In genomic region chr1:54163051-54163450, GRCh38 we compare ENCODE assay signal across 23 cellular contexts. TPM values are rescaled to one million over a fixed set of nuclear protein-coding genes. Genes with fewer than 3 reads are reported as not detected.
DNase-seq lines count a peak whose midpoint lies in the region; ATAC-seq, FAIRE-seq and TF ChIP-seq lines count a peak whose summit lies in the region.
"Had no signal": no experiment of that assay in that cellular context is flagged by ENCODE, and none has a peak within 500 bp of the region (broad histone marks: within the 10 kb centered on the region; RNA-seq: fewer than 3 reads in every experiment).

No MANE protein-coding gene starts in this region.

- H4K20me1 ChIP-seq in K562 (replicated peaks; ENCODE audit: control insufficient read depth, insufficient read depth, low read length): no peaks in the 10 kb centered on the region

- H3K27me3 ChIP-seq in K562 (ENCODE audit: control insufficient read depth in 2 of 2, insufficient read depth in 2 of 2, low read length in 2 of 2) (no peaks in the 10 kb centered on the region), mucosa of rectum (ENCODE audit: control insufficient read depth in 2 of 2, insufficient read depth in 2 of 2, low read length in 2 of 2) (no peaks in the 10 kb centered on the region), upper lobe of left lung (no peaks in the 10 kb centered on the region)
- H3K27me3 ChIP-seq: BLaER1 treated with 17β-estradiol and CSF1 and Interleukin-3, amounts not matched to agents 10 nM and 100 nM; SJSA1 had no signal

- no peak for TF ChIP-seq EP300 in Ishikawa (IDR thresholded peaks at IDR 0.05; ENCODE audit: borderline replicate concordance)
- no peak for TF ChIP-seq EP300 in K562 (IDR thresholded peaks at IDR 0.05; ENCODE audit: low read length)
- TF ChIP-seq EP300 in upper lobe of left lung (IDR thresholded peaks at IDR 0.05): no peak

- DNase-seq in A172 (ENCODE audit: low spot score) (peak; percentile 35), K562 (ENCODE audit: extremely low read depth in 1 of 4, low spot score in 3 of 4) (peak; percentile 59 to 76 (median 62)), NCI-H2227 treated with DMSO at 0.1 percent for 48 hours (lab: John Stamatoyannopoulos, UW) (no peak), NCI-H2107 (lab: John Stamatoyannopoulos, UW) (no peak), upper lobe of left lung (no peak)
- DNase-seq: DND-41, GDM1, H7, KBM-7, NCI-H1048, NCI-H1694 treated with DMSO at 0.1 percent for 48 hours, NCI-H446 treated with DMSO at 0.1 percent for 48 hours, NCI-H774, PC-3 had no signal

- 0 out of 3 replicates have a peak overlapping the region, but pooled peaks have one; percentile 13 for H3K27ac ChIP-seq in K562 (ENCODE audit: extremely low read depth, low read depth, low read length)
- peak overlapping the region; percentile 38 to 45 for H3K27ac ChIP-seq in mucosa of rectum (ENCODE audit: low read depth in 2 of 2, low read length in 2 of 2)
- H3K27ac ChIP-seq in upper lobe of left lung: no peak overlapping the region
- H3K27ac ChIP-seq: BLaER1 treated with 17β-estradiol and CSF1 and Interleukin-3, amounts not matched to agents 10 nM and 100 nM; SJSA1 had no signal

- H3K9me1 ChIP-seq in K562 (ENCODE audit: control insufficient read depth, insufficient read depth, low read length): no peaks in the 10 kb centered on the region

- WGBS in K562 (ENCODE audit: insufficient coverage, low coverage, missing lambda C conversion rate): 36% methylated on average over 3 of the region's 3 CpGs
- 55 to 84% methylated on average over 1 to 3 of the region's 3 CpGs for WGBS in upper lobe of left lung, 2 donors

- CTCF ChIA-PET in K562 (lab: Yijun Ruan, JAX; ENCODE audit: low intra/inter-chr PET ratio): no interaction called here

- TF ChIP-seq RAD21 in Ishikawa (IDR thresholded peaks at IDR 0.05; ENCODE audit: low read depth): no peak
- no peak for TF ChIP-seq RAD21 in K562 (CRISPR knock-in tag; conservative IDR thresholded peaks at IDR 0.05 in 1 of 2, IDR thresholded peaks at IDR 0.05 in 1 of 2)

- peak; percentile 26 for FAIRE-seq in K562 (lab: Jason Lieb, UNC)
- FAIRE-seq: A204.1, GM12891, GM18507 had no signal

- peak overlapping the region; percentile 51 for H2AFZ ChIP-seq in K562 (ENCODE audit: low read depth, low read length)

- TF ChIP-seq CTCF in K562 (IDR thresholded peaks at IDR 0.05 in 2 of 3, conservative IDR thresholded peaks at IDR 0.05 in 1 of 3; ENCODE audit: insufficient read depth in 2 of 3, low read depth in 1 of 3, low read length in 3 of 3) (no peak), upper lobe of left lung (IDR thresholded peaks at IDR 0.05) (no peak)

- H3K36me3 ChIP-seq in K562 (ENCODE audit: control insufficient read depth, insufficient read depth, low read length) (no peaks in the 10 kb centered on the region), mucosa of rectum (ENCODE audit: control insufficient read depth in 2 of 2, insufficient read depth in 2 of 2, low read length in 2 of 2) (no peaks in the 10 kb centered on the region), upper lobe of left lung (no peaks in the 10 kb centered on the region)
- H3K36me3 ChIP-seq: BLaER1 treated with 17β-estradiol and CSF1 and Interleukin-3, amounts not matched to agents 10 nM and 100 nM; SJSA1 had no signal

- H3K4me3 ChIP-seq in K562 (no peak overlapping the region), mucosa of rectum (ENCODE audit: low read length in 2 of 2) (peak overlapping the region in 1 of 2 donors; percentile 20), upper lobe of left lung (no peak overlapping the region)
- H3K4me3 ChIP-seq: BLaER1 treated with 17β-estradiol and CSF1 and Interleukin-3, amounts not matched to agents 10 nM and 100 nM; SJSA1 had no signal

- in situ Hi-C loops in K562 (cut with MboI): no loop called here

- peak overlapping the region; percentile 13; the same call in 1 of the 2 replicates for H3K4me2 ChIP-seq in K562 (ENCODE audit: insufficient read depth, low read length)
- H3K4me2 ChIP-seq: BLaER1 treated with 17β-estradiol and CSF1 and Interleukin-3, amounts not matched to agents 10 nM and 100 nM had no signal

- TF ChIP-seq POLR2A in K562 (conservative IDR thresholded peaks at IDR 0.05) (no peak), upper lobe of left lung (IDR thresholded peaks at IDR 0.05) (no peak)

- POLR2A ChIA-PET in K562 (lab: Yijun Ruan, JAX): interaction anchor here (0.7 to 2.8 kb wide), 8 partner anchors 9 to 39 kb away, joined by 3 to 15 read pairs (median 5); partner anchors contain the start of gene CDCP2

- no peaks in the 10 kb centered on the region for H3K9me3 ChIP-seq in K562 (replicated peaks; ENCODE audit: control insufficient read depth, insufficient read depth, low read depth, low read length)
- no peaks in the 10 kb centered on the region for H3K9me3 ChIP-seq in mucosa of rectum (ENCODE audit: control insufficient read depth in 2 of 2, low read length in 2 of 2)
- H3K9me3 ChIP-seq in upper lobe of left lung: no peaks in the 10 kb centered on the region
- H3K9me3 ChIP-seq: BLaER1 treated with 17β-estradiol and CSF1 and Interleukin-3, amounts not matched to agents 10 nM and 100 nM; SJSA1 had no signal

- intact Hi-C loops in K562 (cut with micrococcal nuclease): no loop called here

- peak overlapping the region in 1 of 2 experiments; percentile 12; a peak in 1 of 4 replicates for H3K9ac ChIP-seq in K562 (ENCODE audit: insufficient read depth in 1 of 2, low read depth in 2 of 2, low read length in 2 of 2)
- peak overlapping the region in 1 of 2 donors; percentile 31 for H3K9ac ChIP-seq in mucosa of rectum (ENCODE audit: low read depth in 1 of 2, low read length in 2 of 2)
- H3K9ac ChIP-seq: BLaER1 treated with 17β-estradiol and CSF1 and Interleukin-3, amounts not matched to agents 10 nM and 100 nM had no signal

- no peaks in the 10 kb centered on the region for H3K79me2 ChIP-seq in K562 (ENCODE audit: control insufficient read depth, insufficient read depth, low read length)

- BruUV-seq in K562 (replicated peaks; lab: Mats Ljungman, UMichigan): no TSS peak

- H3K4me1 ChIP-seq in K562 (replicated peaks in 1 of 2; ENCODE audit: control insufficient read depth in 2 of 2, insufficient read depth in 2 of 2, low read length in 2 of 2) (peaks cover 16 to 20% of the 10 kb centered on the region in 2 experiments; a peak in 4 of 5 replicates), mucosa of rectum (ENCODE audit: control insufficient read depth in 2 of 2, insufficient read depth in 2 of 2, low read length in 2 of 2) (peaks cover 2 to 28% of the 10 kb centered on the region in 2 donors), upper lobe of left lung (no peaks in the 10 kb centered on the region)
- H3K4me1 ChIP-seq: SJSA1 had no signal

- ATAC-seq in K562: peak; percentile 80
- no peak for ATAC-seq in HG02610 (IDR thresholded peaks at IDR 0.05; ENCODE audit: unreplicated experiment)
- no peak for ATAC-seq in upper lobe of left lung (ENCODE audit: low FRiP score in 2 of 2)
- ATAC-seq: PC-3 had no signal

RNA-seq across cellular contexts. Expression of gene CDCP2, which starts 10.3 kb away (rescaled TPM):
- not detected in 2 replicates for total RNA-seq in A172 (2014; rRNA removed; shearing (Covaris generic))
- 0.14 and 0.21 TPM in 2 replicates for total RNA-seq in K562 (2011; cell fraction: chromatin; rRNA removed; ENCODE audit: low replicate concordance)
- total RNA-seq in K562 (2011; cell fraction: nucleolus; rRNA removed): not detected in 2 replicates
- total RNA-seq in K562 (2011; cell fraction: nucleoplasm; rRNA removed): 0.22 TPM in 1 of 2 replicates, not detected in the other
- not detected in 2 replicates for total RNA-seq in K562 (2014; rRNA removed)
- total RNA-seq in K562 (2014; rRNA removed; fragmentation: Illumina TruSeq; extraction: Trizol): 0.06 TPM in 1 of 2 replicates, not detected in the other
- not detected in 2 replicates for total RNA-seq in K562 (2015; rRNA removed; fragmentation: Illumina TruSeq; extraction: Trizol)
- not detected in 2 replicates for total RNA-seq in K562 (2021)
- not detected in 2 replicates for polyA plus RNA-seq in K562 (2011; rRNA removed)
- polyA plus RNA-seq in K562 (2011; cell fraction: cytosol; rRNA removed): 0.03 TPM in 1 of 2 replicates, not detected in the other
- polyA plus RNA-seq in K562 (2011; cell fraction: nucleus; rRNA removed): not detected in 2 replicates
- polyA plus RNA-seq in K562 (2012): not detected in 2 replicates
- not detected in 2 replicates for polyA plus RNA-seq in K562 (2014; fragmentation: Illumina TruSeq; extraction: Trizol)
- polyA plus RNA-seq in K562 (2014; fragmentation: Nextera tagmentation; extraction: Ambion mirVana): not detected
- polyA plus RNA-seq in K562 (2014; rRNA removed): 0.05 TPM in 1 of 2 replicates, not detected in the other
- polyA minus RNA-seq in K562 (2011; rRNA and poly(A)+ RNA removed): 0.09 TPM in 1 of 2 replicates, not detected in the other
- not detected in 2 replicates for polyA minus RNA-seq in K562 (2011; cell fraction: cytosol; rRNA and poly(A)+ RNA removed)
- polyA minus RNA-seq in K562 (2011; cell fraction: nucleus; rRNA and poly(A)+ RNA removed): not detected in 2 replicates
- total RNA-seq in upper lobe of left lung: not detected
- total RNA-seq: CD8-positive, alpha-beta memory T cell; H7; PC-3; SJSA1 had no signal
- polyA plus RNA-seq: CD8-positive, alpha-beta memory T cell had no signal

RNA-seq across cellular contexts. Expression of gene CYB5RL, which starts 36.8 kb away (rescaled TPM):
- total RNA-seq in A172 (2014; rRNA removed; shearing (Covaris generic)): 7.3 and 9.2 TPM in 2 replicates
- 21.5 and 31.8 TPM in 2 replicates for total RNA-seq in K562 (2011; cell fraction: chromatin; rRNA removed; ENCODE audit: low replicate concordance)
- total RNA-seq in K562 (2011; cell fraction: nucleolus; rRNA removed): 25.8 and 27.7 TPM in 2 replicates
- 22.4 and 29.6 TPM in 2 replicates for total RNA-seq in K562 (2011; cell fraction: nucleoplasm; rRNA removed)
- total RNA-seq in K562 (2014; rRNA removed) (7.9 and 9.6 TPM in 2 replicates), K562 (2014; rRNA removed; fragmentation: Illumina TruSeq; extraction: Trizol) (8.3 and 11.2 TPM in 2 replicates), K562 (2015; rRNA removed; fragmentation: Illumina TruSeq; extraction: Trizol) (10.5 and 12.7 TPM in 2 replicates), K562 (2021) (15.2 and 16.9 TPM in 2 replicates), upper lobe of left lung (1 to 10 TPM; 2.7 to 10.0 (median 6.6) TPM)
- polyA plus RNA-seq in K562 (2011; rRNA removed) (11.3 and 12.3 TPM in 2 replicates), K562 (2014; fragmentation: Illumina TruSeq; extraction: Trizol) (14.7 and 18.0 TPM in 2 replicates), K562 (2014; fragmentation: Nextera tagmentation; extraction: Ambion mirVana) (1 to 10 TPM; 8.8 to 8.9 TPM), K562 (2014; rRNA removed) (9.4 and 13.3 TPM in 2 replicates)
- 15.1 and 18.6 TPM in 2 replicates for polyA plus RNA-seq in K562 (2011; cell fraction: cytosol; rRNA removed)
- polyA plus RNA-seq in K562 (2011; cell fraction: nucleus; rRNA removed): 11.4 and 21.0 TPM in 2 replicates
- 9.8 and 11.3 TPM in 2 replicates for polyA plus RNA-seq in K562 (2012)
- polyA minus RNA-seq in K562 (2011; rRNA and poly(A)+ RNA removed): 8.3 and 14.1 TPM in 2 replicates
- 6.2 and 7.9 TPM in 2 replicates for polyA minus RNA-seq in K562 (2011; cell fraction: cytosol; rRNA and poly(A)+ RNA removed)
- 8.2 and 11.0 TPM in 2 replicates for polyA minus RNA-seq in K562 (2011; cell fraction: nucleus; rRNA and poly(A)+ RNA removed)

RNA-seq across cellular contexts. Expression of gene MRPL37, which starts 36.9 kb away (rescaled TPM):
- total RNA-seq in A172 (2014; rRNA removed; shearing (Covaris generic)): 158 and 188 TPM in 2 replicates
- 14.4 and 25.2 TPM in 2 replicates for total RNA-seq in K562 (2011; cell fraction: chromatin; rRNA removed; ENCODE audit: low replicate concordance)
- 24.8 and 26.6 TPM in 2 replicates for total RNA-seq in K562 (2011; cell fraction: nucleolus; rRNA removed)
- 26.0 and 33.7 TPM in 2 replicates for total RNA-seq in K562 (2011; cell fraction: nucleoplasm; rRNA removed)
- total RNA-seq in K562 (2014; rRNA removed) (193 and 248 TPM in 2 replicates), K562 (2014; rRNA removed; fragmentation: Illumina TruSeq; extraction: Trizol) (152 TPM in 2 replicates), K562 (2015; rRNA removed; fragmentation: Illumina TruSeq; extraction: Trizol) (175 and 180 TPM in 2 replicates), K562 (2021) (226 and 236 TPM in 2 replicates), upper lobe of left lung (10 to 100 TPM; 33.2 to 58.2 (median 47.0) TPM)
- polyA plus RNA-seq in K562 (2011; rRNA removed) (66.9 and 72.9 TPM in 2 replicates), K562 (2014; fragmentation: Illumina TruSeq; extraction: Trizol) (244 and 303 TPM in 2 replicates), K562 (2014; fragmentation: Nextera tagmentation; extraction: Ambion mirVana) (10 to 100 TPM; 52.2 to 79.7 TPM), K562 (2014; rRNA removed) (202 and 235 TPM in 2 replicates)
- 93.0 and 93.1 TPM in 2 replicates for polyA plus RNA-seq in K562 (2011; cell fraction: cytosol; rRNA removed)
- 36.4 and 42.0 TPM in 2 replicates for polyA plus RNA-seq in K562 (2011; cell fraction: nucleus; rRNA removed)
- polyA plus RNA-seq in K562 (2012): 179 and 203 TPM in 2 replicates
- 31.8 and 36.8 TPM in 2 replicates for polyA minus RNA-seq in K562 (2011; rRNA and poly(A)+ RNA removed)
- 32.4 and 42.5 TPM in 2 replicates for polyA minus RNA-seq in K562 (2011; cell fraction: cytosol; rRNA and poly(A)+ RNA removed)
- polyA minus RNA-seq in K562 (2011; cell fraction: nucleus; rRNA and poly(A)+ RNA removed): 12.3 and 19.7 TPM in 2 replicates

Comparison
In these comparisons a context has a peak if more than half of its experiments do, and no peak if none do; other contexts are left out.
1. DNase-seq: peak in A172 (single experiment) and K562 (4 of 4); none in NCI-H2227 treated with DMSO at 0.1 percent for 48 hours (single experiment), NCI-H2107 (single experiment) and upper lobe of left lung (0 of 2).
2. H3K27ac ChIP-seq: peak in K562 (single experiment) and mucosa of rectum (2 of 2); none in upper lobe of left lung (0 of 4).